Comparison of ENCODE assay signal across 29 cellular contexts in the genomic region with DNA sequence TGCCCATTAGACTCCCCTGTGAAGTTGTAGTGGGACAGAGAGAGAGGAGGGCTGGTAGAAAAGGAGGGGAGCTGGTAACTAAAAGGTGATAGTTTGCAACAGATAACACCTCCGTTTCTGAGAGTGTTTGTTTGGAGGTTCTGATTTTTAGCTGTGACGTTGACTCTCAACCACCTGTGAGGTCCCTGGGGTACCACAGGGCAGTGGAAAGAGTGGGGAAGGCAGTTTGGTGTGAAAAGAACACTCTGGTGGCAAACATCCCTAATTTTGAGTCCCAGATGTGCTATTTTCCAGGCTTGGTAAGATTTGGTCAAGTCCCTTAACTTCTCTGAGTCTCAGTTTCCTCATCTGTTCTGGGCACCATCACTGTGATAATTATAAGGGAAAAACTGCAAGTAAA. TPM values are rescaled to one million over a fixed set of nuclear protein-coding genes. Genes with fewer than 3 reads are reported as not detected.
"Had no signal": no experiment of that assay in that cellular context is flagged by ENCODE, and none has a peak within 500 bp of the region (broad histone marks: within the 10 kb centered on the region; RNA-seq: fewer than 3 reads in every experiment).

No MANE protein-coding gene starts in this region.

- H3K4me1 ChIP-seq: esophagus squamous epithelium, heart right ventricle, left lung, right atrium auricular region, stomach, testis, tibial artery had no signal

- H3K27me3 Mint-ChIP-seq: type B pancreatic cell had no signal

- ATAC-seq: heart right ventricle; left cardiac atrium; left lung; naive thymus-derived CD8-positive, alpha-beta T cell; sciatic nerve had no signal

- H3K4me3 ChIP-seq: esophagus squamous epithelium, heart right ventricle, left lung, prostate gland, right atrium auricular region, smooth muscle cell, stomach, testis, tibial artery had no signal

- H3K4me3 Mint-ChIP-seq: naive thymus-derived CD8-positive, alpha-beta T cell; nephron progenitor cell; stimulated activated effector memory CD8-positive, alpha-beta T cell treated with anti-CD3 and anti-CD28 coated beads, Interleukin-12 subunit alpha, Interleukin-12 subunit beta, amount 100 ng/mL, for 72 hours; type B pancreatic cell had no signal

- H3K27ac ChIP-seq: esophagus squamous epithelium, heart right ventricle, left lung, prostate gland, right atrium auricular region, stomach, testis, tibial artery had no signal

- H3K4me2 ChIP-seq: smooth muscle cell had no signal

- H3K4me1 Mint-ChIP-seq: stimulated activated effector memory CD8-positive, alpha-beta T cell treated with anti-CD3 and anti-CD28 coated beads, Interleukin-12 subunit alpha, Interleukin-12 subunit beta, amount 100 ng/mL, for 72 hours had no signal

- H3K36me3 ChIP-seq: esophagus squamous epithelium, heart right ventricle, left lung, prostate gland, right atrium auricular region, stomach, tibial artery had no signal

- H3K27ac Mint-ChIP-seq: naive thymus-derived CD8-positive, alpha-beta T cell; nephron progenitor cell; stimulated activated effector memory CD8-positive, alpha-beta T cell treated with anti-CD3 and anti-CD28 coated beads, Interleukin-12 subunit alpha, Interleukin-12 subunit beta, amount 100 ng/mL, for 72 hours; type B pancreatic cell had no signal

- H3K27me3 ChIP-seq: right atrium auricular region, testis had no signal

- FAIRE-seq: colon, endometrium, islet of Langerhans had no signal

- H3K9me3 Mint-ChIP-seq: naive thymus-derived CD8-positive, alpha-beta T cell; nephron progenitor cell; stimulated activated effector memory CD8-positive, alpha-beta T cell treated with anti-CD3 and anti-CD28 coated beads, Interleukin-12 subunit alpha, Interleukin-12 subunit beta, amount 100 ng/mL, for 72 hours; type B pancreatic cell had no signal

- DNase-seq: dermis blood vessel endothelial cell; effector memory CD4-positive, alpha-beta T cell; erythroblast; esophagus squamous epithelium; foreskin melanocyte; glutamatergic neuron; heart right ventricle; hippocampal formation; left cardiac atrium; left lung; mesenchymal stem cell; naive thymus-derived CD8-positive, alpha-beta T cell; nephron progenitor cell; stimulated activated CD4-positive, alpha-beta T cell treated with anti-CD3 and anti-CD28 coated beads, Interleukin-12 subunit alpha, Interleukin-12 subunit beta, amount 100 ng/mL, for 4 hours; stimulated activated CD4-positive, alpha-beta T cell treated with anti-CD3 and anti-CD28 coated beads, Interleukin-1b, Interleukin-23, amount 100 ng/mL, for 48 hours; stimulated activated CD4-positive, alpha-beta T cell treated with anti-CD3 and anti-CD28 coated beads, Interleukin-4, amount 100 ng/mL, for 24 hours; stimulated activated naive CD4-positive, alpha-beta T cell treated with Interleukin-2 at 50 U/mL for 16 hours; stomach; testis; tibial artery had no signal

- H3K9me3 ChIP-seq: esophagus squamous epithelium, heart right ventricle, left lung, prostate gland, right atrium auricular region, stomach, testis, tibial artery had no signal

- H3K36me3 Mint-ChIP-seq: naive thymus-derived CD8-positive, alpha-beta T cell; stimulated activated effector memory CD8-positive, alpha-beta T cell treated with anti-CD3 and anti-CD28 coated beads, Interleukin-12 subunit alpha, Interleukin-12 subunit beta, amount 100 ng/mL, for 72 hours; type B pancreatic cell had no signal

RNA-seq across cellular contexts. Expression of gene RAB3B, which starts 29.3 kb away (rescaled TPM):
- total RNA-seq: left cardiac atrium had no signal
